ENCODE assay signal across 2 cellular contexts in the genomic region with DNA sequence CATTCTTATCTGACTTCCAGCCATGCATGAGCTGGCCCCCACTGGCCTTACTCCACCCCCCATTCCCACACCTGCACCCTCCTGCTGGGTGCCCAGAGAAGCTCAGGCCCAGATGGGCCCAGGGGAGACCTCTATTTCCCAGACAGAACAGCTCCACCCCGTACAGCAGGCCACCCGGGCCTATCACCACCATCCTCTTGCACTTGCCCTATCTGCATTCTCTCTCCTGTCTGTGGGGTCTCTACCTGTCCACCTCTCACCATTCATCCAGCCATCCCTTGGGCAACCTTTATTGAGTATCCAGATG.
TF ChIP-seq lines count a peak whose summit lies in the region.

No MANE protein-coding gene starts in this region.

TF ChIP-seq in GM12891, 5 proteins besides CTCF, POLR2A, EP300 and RAD21:
- no peak for TF ChIP-seq PAX5 (IDR thresholded peaks at IDR 0.05; ENCODE audit: insufficient read depth, low read length, severe bottlenecking)
- TF ChIP-seq TAF1 (IDR thresholded peaks at IDR 0.05; ENCODE audit: low read depth, low read length), result no peak
- no peak for TF ChIP-seq POLR2AphosphoS5 (IDR thresholded peaks at IDR 0.05; ENCODE audit: low read depth, low read length)
- TF ChIP-seq SPI1 (IDR thresholded peaks at IDR 0.05; ENCODE audit: low read depth, low read length), result no peak
- TF ChIP-seq POU2F2 (IDR thresholded peaks at IDR 0.05; ENCODE audit: low read depth, low read length), result no peak
TF ChIP-seq in GM12891: peak in this region for 0.

TF ChIP-seq in H1, 55 proteins besides CTCF, POLR2A, EP300 and RAD21:
- TF ChIP-seq NRF1 (IDR thresholded peaks at IDR 0.05; ENCODE audit: low read depth, low read length) (no peak), SIN3A (conservative IDR thresholded peaks at IDR 0.05 in 1 of 2, IDR thresholded peaks at IDR 0.05 in 1 of 2; ENCODE audit: low read depth in 1 of 2, low read length in 2 of 2) (no peak), CHD2 (IDR thresholded peaks at IDR 0.05; ENCODE audit: low read length) (no peak), SIRT6 (IDR thresholded peaks at IDR 0.05; ENCODE audit: low read length) (no peak), CHD1 (IDR thresholded peaks at IDR 0.05; ENCODE audit: low read depth, low read length) (no peak), GTF2F1 (IDR thresholded peaks at IDR 0.05; ENCODE audit: borderline replicate concordance, low read depth, low read length) (no peak), GABPA (IDR thresholded peaks at IDR 0.05; ENCODE audit: borderline replicate concordance, insufficient read depth, low read length) (no peak), KDM1A (IDR thresholded peaks at IDR 0.05; ENCODE audit: borderline replicate concordance, low read length) (no peak), TCF12 (IDR thresholded peaks at IDR 0.05; ENCODE audit: low read depth, low read length) (no peak), RBBP5 (IDR thresholded peaks at IDR 0.05; ENCODE audit: borderline replicate concordance, low read depth, low read length) (no peak), ASH2L (IDR thresholded peaks at IDR 0.05; ENCODE audit: low read length) (no peak), RNF2 (IDR thresholded peaks at IDR 0.05; ENCODE audit: borderline replicate concordance, low read depth, low read length, missing control alignments, poor library complexity, severe bottlenecking) (no peak), HDAC6 (IDR thresholded peaks at IDR 0.05; ENCODE audit: low read depth, low read length) (no peak)
TF ChIP-seq in H1: peak in this region for 0.
